In the genomic region with DNA sequence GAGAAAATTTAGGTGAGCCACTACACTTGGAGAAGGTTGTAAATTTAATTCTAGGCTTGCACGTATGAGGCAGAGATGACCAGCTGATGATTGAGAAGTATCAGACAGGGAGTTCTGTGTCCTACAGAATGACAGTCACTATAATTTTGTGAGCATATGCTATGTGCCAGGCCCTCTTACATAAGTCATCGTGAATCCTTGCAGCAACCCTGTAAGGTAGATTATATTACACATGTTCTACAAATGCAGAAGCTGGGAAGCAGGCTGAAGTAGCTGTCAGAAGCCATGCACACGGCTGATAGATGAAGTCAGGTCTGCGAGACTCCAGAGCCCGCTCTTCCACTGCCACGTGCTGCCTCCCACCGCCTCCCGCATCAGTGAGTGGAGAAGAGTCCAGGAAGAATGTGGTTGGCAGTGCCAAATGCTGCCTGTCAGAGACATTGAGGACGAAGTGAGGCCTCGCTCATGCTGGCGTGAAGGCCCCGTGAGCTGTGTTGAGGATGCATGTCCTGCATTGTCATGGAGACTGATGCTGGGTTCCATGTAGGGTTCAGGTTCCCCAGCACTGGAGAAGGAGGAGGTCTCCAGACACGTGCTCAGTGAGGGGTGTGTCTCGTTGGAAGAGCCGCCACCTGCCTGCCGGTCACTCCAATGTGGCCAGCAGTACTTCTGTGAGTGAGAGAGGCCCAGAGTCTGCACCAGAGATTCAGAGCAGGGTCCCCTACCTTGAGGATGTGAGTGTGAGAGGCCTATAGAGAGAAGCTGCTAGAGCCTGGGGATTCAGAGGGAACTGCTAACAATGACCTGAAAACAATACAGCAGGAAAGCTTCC, we compare ENCODE assay signal across 2 cellular contexts.
TF ChIP-seq lines count a peak whose summit lies in the region.

No MANE protein-coding gene starts in this region.

TF ChIP-seq in A549, 52 proteins besides CTCF, POLR2A, EP300 and RAD21 (continued from another document):
- TF ChIP-seq TP53 (CRISPR knock-in tag; IDR thresholded peaks at IDR 0.05) (no peak), NR3C1 (IDR thresholded peaks at IDR 0.05) (no peak), CBX2 (IDR thresholded peaks at IDR 0.05; ENCODE audit: borderline replicate concordance, low read depth) (no peak), BHLHE40 (IDR thresholded peaks at IDR 0.05; ENCODE audit: low read depth, low read length) (no peak), CHD4 (IDR thresholded peaks at IDR 0.05; ENCODE audit: borderline replicate concordance) (no peak), FOSL2 (IDR thresholded peaks at IDR 0.05) (no peak), FOSL2 (CRISPR knock-in tag; IDR thresholded peaks at IDR 0.05) (no peak), MAZ (IDR thresholded peaks at IDR 0.05; ENCODE audit: borderline replicate concordance, low read depth, low read length) (no peak), RARB (CRISPR knock-in tag; IDR thresholded peaks at IDR 0.05) (no peak), FOSB (CRISPR knock-in tag; IDR thresholded peaks at IDR 0.05) (no peak)

TF ChIP-seq in SK-N-SH treated with all-trans-retinoic acid at 6 μM for 48 hours, 23 proteins besides CTCF, POLR2A, EP300 and RAD21 (continued from another document):
- TF ChIP-seq POU6F1 (CRISPR knock-in tag; IDR thresholded peaks at IDR 0.05; ENCODE audit: borderline replicate concordance, low read depth) (no peak), CSDC2 (CRISPR knock-in tag; IDR thresholded peaks at IDR 0.05) (no peak), PPARA (CRISPR knock-in tag; IDR thresholded peaks at IDR 0.05; ENCODE audit: borderline replicate concordance) (no peak), ZNF565 (CRISPR knock-in tag; conservative IDR thresholded peaks at IDR 0.05; ENCODE audit: low read depth) (no peak), BACH2 (CRISPR knock-in tag; IDR thresholded peaks at IDR 0.05; ENCODE audit: borderline replicate concordance) (no peak), ZNF70 (CRISPR knock-in tag; IDR thresholded peaks at IDR 0.05) (no peak), ZFP3 (CRISPR knock-in tag; IDR thresholded peaks at IDR 0.05) (no peak), GLIS3 (CRISPR knock-in tag; IDR thresholded peaks at IDR 0.05) (no peak), PATZ1 (CRISPR knock-in tag; IDR thresholded peaks at IDR 0.05; ENCODE audit: borderline replicate concordance) (no peak), TOX (CRISPR knock-in tag; IDR thresholded peaks at IDR 0.05; ENCODE audit: borderline replicate concordance) (no peak)
